15 cellular contexts compared by ENCODE assay signal in genomic region chr21:38221594-38221993, GRCh38. TPM values are rescaled to one million over a fixed set of nuclear protein-coding genes. Genes with fewer than 3 reads are reported as not detected.
DNase-seq lines count a peak whose midpoint lies in the region; ATAC-seq, FAIRE-seq and TF ChIP-seq lines count a peak whose summit lies in the region.
"Had no signal": no experiment of that assay in that cellular context is flagged by ENCODE, and none has a peak within 500 bp of the region (broad histone marks: within the 10 kb centered on the region; RNA-seq: fewer than 3 reads in every experiment).

No MANE protein-coding gene starts in this region.

- no peak for TF ChIP-seq CTCF in bronchial epithelial cell (IDR thresholded peaks at IDR 0.05; ENCODE audit: insufficient read depth, low read length, severe bottlenecking)
- TF ChIP-seq CTCF in psoas muscle (IDR thresholded peaks at IDR 0.05): no peak

- peak overlapping the region; percentile 84 for H3K27ac ChIP-seq in ACC112 (ENCODE audit: low read depth, low read length)
- H3K27ac ChIP-seq in psoas muscle: no peak overlapping the region
- H3K27ac ChIP-seq: prostate gland had no signal

- peak; percentile 64 for ATAC-seq in GM18909 (IDR thresholded peaks at IDR 0.05; ENCODE audit: poor library complexity, unreplicated experiment)
- peak; percentile 57 for ATAC-seq in HG02973 (IDR thresholded peaks at IDR 0.05; ENCODE audit: unreplicated experiment)
- no peak for ATAC-seq in psoas muscle

- DNase-seq in bronchial epithelial cell (ENCODE audit: low read depth) (peak; percentile 42), hippocampal formation (lab: John Stamatoyannopoulos, UW) (no peak), psoas muscle (no peak), NCI-H446 treated with DMSO at 0.1 percent for 48 hours (lab: John Stamatoyannopoulos, UW) (no peak)
- DNase-seq in activated naive CD4-positive, alpha-beta T cell treated with Interleukin-2 at 50 U/mL for 16 hours: no peak
- DNase-seq: activated naive CD8-positive, alpha-beta T cell treated with anti-CD3 and anti-CD28 coated beads for 36 hours; DMS153; NCI-H1436 treated with DMSO at 0.1 percent for 48 hours; NCI-H526 treated with DMSO at 0.1 percent for 48 hours; stimulated activated CD4-positive, alpha-beta T cell treated with anti-CD3 and anti-CD28 coated beads, Interleukin-2, amount 100 ng/mL, for 24 hours had no signal

- no peak overlapping the region for H2AFZ ChIP-seq in ACC112 (ENCODE audit: low read length, unreplicated experiment)

- H3K4me1 ChIP-seq in ACC112 (ENCODE audit: control insufficient read depth, insufficient read depth, low read length, unreplicated experiment) (peaks cover 17% of the 10 kb centered on the region), psoas muscle (no peaks in the 10 kb centered on the region)
- H3K4me1 ChIP-seq: prostate gland had no signal

- intact Hi-C loops in psoas muscle (cut with DNase I): loop anchor here in 1 of 2 donors (5.0 kb wide), 1 partner anchor 131 kb away; no protein-coding TSS in a partner anchor

- no peaks in the 10 kb centered on the region for H3K79me2 ChIP-seq in ACC112 (ENCODE audit: control insufficient read depth, insufficient read depth, low read length, unreplicated experiment)

- FAIRE-seq in bronchial epithelial cell (lab: Jason Lieb, UNC): no peak

- H3K9me3 ChIP-seq in psoas muscle: peaks cover 5% of the 10 kb centered on the region
- H3K9me3 ChIP-seq: prostate gland had no signal

- WGBS in psoas muscle, 3 donors: 45 to 92% (median 59%) methylated on average over 1 of the region's 1 CpG

- H3K27me3 ChIP-seq in ACC112 (ENCODE audit: insufficient read depth, low read length) (no peaks in the 10 kb centered on the region), bronchial epithelial cell (ENCODE audit: control insufficient read depth, insufficient read depth, low read length) (no peaks in the 10 kb centered on the region), psoas muscle (ENCODE audit: insufficient read depth in 3 of 3, low read length in 2 of 3) (peaks cover 0 to 2% (median 2%) of the 10 kb centered on the region in 3 donors)

- peaks cover 9% of the 10 kb centered on the region; the same call in 1 of the 2 replicates for H3K36me3 ChIP-seq in ACC112 (ENCODE audit: insufficient read depth, low read length)
- no peaks in the 10 kb centered on the region for H3K36me3 ChIP-seq in bronchial epithelial cell (ENCODE audit: control insufficient read depth, insufficient read depth, low read length)
- no peaks in the 10 kb centered on the region for H3K36me3 ChIP-seq in psoas muscle (ENCODE audit: insufficient read depth in 1 of 2, low read depth in 1 of 2)
- H3K36me3 ChIP-seq: prostate gland had no signal

- H3K4me3 ChIP-seq in ACC112 (ENCODE audit: low read depth, low read length): no peak overlapping the region
- no peak overlapping the region for H3K4me3 ChIP-seq in bronchial epithelial cell (ENCODE audit: low read depth, low read length)
- H3K4me3 ChIP-seq in psoas muscle: no peak overlapping the region
- H3K4me3 ChIP-seq: prostate gland had no signal

RNA-seq across cellular contexts. Expression of gene KCNJ15, which starts 35.2 kb away (rescaled TPM):
- 0.38 and 2.1 TPM in 2 replicates for total RNA-seq in bronchial epithelial cell
- 1 to 10 TPM in 1 of 4 donors, under 1 TPM in 3; 0.16 to 1.0 (median 0.37) TPM for total RNA-seq in psoas muscle
- under 1 TPM; 0.04 to 0.10 (median 0.06) TPM for polyA plus RNA-seq in psoas muscle
- total RNA-seq: A673 had no signal

Comparison
In these comparisons a context has a peak if more than half of its experiments do, and no peak if none do; other contexts are left out.
1. ATAC-seq: peak in GM18909 (single experiment) and HG02973 (single experiment); none in psoas muscle (0 of 4).